12 cellular contexts compared by ENCODE assay signal in genomic region chr5:137036630-137037029, GRCh38.
A peak's percentile ranks its signal among the peaks of the same experiment; 100 is the strongest.
DNase-seq lines count a peak whose midpoint lies in the region; ATAC-seq lines count a peak whose summit lies in the region.
"Had no signal": no experiment of that assay in that cellular context is flagged by ENCODE, and none has a peak within 500 bp of the region (broad histone marks: within the 10 kb centered on the region; RNA-seq: fewer than 3 reads in every experiment).

No MANE protein-coding gene starts in this region.

- DNase-seq in DMS79 treated with DMSO at 0.1 percent for 48 hours (lab: John Stamatoyannopoulos, UW), result peak; percentile 84
- peak; percentile 86 for DNase-seq in NCI-H146 treated with DMSO at 0.1 percent for 48 hours (lab: John Stamatoyannopoulos, UW; ENCODE audit: unreplicated experiment)
- peak; percentile 95 to 97 for DNase-seq in NCI-H526 (lab: John Stamatoyannopoulos, UW)
- peak; percentile 62 for DNase-seq in iPS-NIHi7 (ENCODE audit: extremely low spot score)
- no peak for DNase-seq in NCI-H446 (lab: John Stamatoyannopoulos, UW)
- no peak for DNase-seq in GOT3 (lab: John Stamatoyannopoulos, UW)
- DNase-seq in central memory CD4-positive, alpha-beta T cell, result no peak
- DNase-seq: activated CD4-positive, alpha-beta memory T cell treated with anti-CD3 and anti-CD28 coated beads for 36 hours; activated T-cell treated with anti-CD3 and anti-CD28 coated beads, Interleukin-2, amount 50 U/mL, for 72 hours; Caco-2; cerebellar nuclear complex had no signal

- ATAC-seq in GM19324 (IDR thresholded peaks at IDR 0.05; ENCODE audit: low FRiP score, unreplicated experiment), result no peak
- ATAC-seq: activated T-cell treated with anti-CD3 and anti-CD28 coated beads, Interleukin-2, amount 50 U/mL, for 72 hours had no signal

Comparison
In these comparisons a context has a peak if more than half of its experiments do, and no peak if none do; other contexts are left out.
1. DNase-seq: peak in DMS79 treated with DMSO at 0.1 percent for 48 hours (single experiment), NCI-H146 treated with DMSO at 0.1 percent for 48 hours (single experiment), NCI-H526 (2 of 2) and iPS-NIHi7 (single experiment); none in NCI-H446 (0 of 2), GOT3 (single experiment) and central memory CD4-positive, alpha-beta T cell (single experiment).